In genomic region chr2:126909781-126910180, GRCh38 we compare ENCODE assay signal across 19 cellular contexts. TPM values are rescaled to one million over a fixed set of nuclear protein-coding genes. Genes with fewer than 3 reads are reported as not detected.
A peak's percentile ranks its signal among the peaks of the same experiment; 100 is the strongest.
DNase-seq lines count a peak whose midpoint lies in the region; ATAC-seq and TF ChIP-seq lines count a peak whose summit lies in the region.
"Had no signal": no experiment of that assay in that cellular context is flagged by ENCODE, and none has a peak within 500 bp of the region (broad histone marks: within the 10 kb centered on the region; RNA-seq: fewer than 3 reads in every experiment).

No MANE protein-coding gene starts in this region.

- peak overlapping the region in 9 of 11 experiments; percentile 29 to 68 (median 40); a peak in 16 of 22 replicates for H3K4me2 ChIP-seq in BLaER1 treated with 17β-estradiol and CSF1 and Interleukin-3, amounts not matched to agents 10 nM and 100 nM

- peaks cover 5% of the 10 kb centered on the region for H3K9me3 Mint-ChIP-seq in endothelial cell (ENCODE audit: unreplicated experiment)
- peaks cover under 1% of the 10 kb centered on the region for H3K9me3 Mint-ChIP-seq in osteocyte (ENCODE audit: unreplicated experiment)
- no peaks in the 10 kb centered on the region for H3K9me3 Mint-ChIP-seq in stimulated activated naive CD8-positive, alpha-beta T cell treated with anti-CD3 and anti-CD28 coated beads, Interleukin-15, amount 100 ng/mL, for 72 hours

- H3K4me3 ChIP-seq in BLaER1 treated with 17β-estradiol and CSF1 and Interleukin-3, amounts not matched to agents 10 nM and 100 nM, result no peak overlapping the region
- H3K4me3 ChIP-seq: GM12878, K562, SJCRH30 had no signal

- no peaks in the 10 kb centered on the region for H4K20me1 ChIP-seq in BLaER1 treated with 17β-estradiol and CSF1 and Interleukin-3, amounts not matched to agents 10 nM and 100 nM

- peaks cover 0 to 22% (median 9%) of the 10 kb centered on the region in 10 experiments; a peak in 14 of 20 replicates for H3K4me1 ChIP-seq in BLaER1 treated with 17β-estradiol and CSF1 and Interleukin-3, amounts not matched to agents 10 nM and 100 nM
- H3K4me1 ChIP-seq: SJCRH30 had no signal

- no peak for ATAC-seq in stimulated activated naive CD8-positive, alpha-beta T cell treated with anti-CD3 and anti-CD28 coated beads, Interleukin-15, amount 100 ng/mL, for 72 hours
- no peak for ATAC-seq in GM18861 (IDR thresholded peaks at IDR 0.05; ENCODE audit: unreplicated experiment)
- no peak for ATAC-seq in GM18520 (IDR thresholded peaks at IDR 0.05; ENCODE audit: unreplicated experiment)
- ATAC-seq: GM12878, K562 had no signal

- DNase-seq in NCI-H2029 (lab: John Stamatoyannopoulos, UW), result peak; percentile 55
- DNase-seq in NCI-H2029 treated with DMSO at 0.1 percent for 48 hours (lab: John Stamatoyannopoulos, UW), result no peak
- peak; percentile 1 for DNase-seq in endothelial cell (ENCODE audit: low spot score)
- peak; percentile 51 for DNase-seq in osteocyte (ENCODE audit: extremely low spot score, unreplicated experiment)
- no peak for DNase-seq in stimulated activated naive CD8-positive, alpha-beta T cell treated with anti-CD3 and anti-CD28 coated beads, Interleukin-15, amount 100 ng/mL, for 72 hours
- DNase-seq: 8988T; CD4-positive, CD25-positive, alpha-beta regulatory T cell; COR-L47; EL; NCI-H1105; NCI-H226; NCI-H524 treated with DMSO at 0.1 percent for 48 hours; SJCRH30 had no signal

- peaks cover 0 to 6% (median 2%) of the 10 kb centered on the region in 11 experiments; a peak in 8 of 22 replicates for H3K9me3 ChIP-seq in BLaER1 treated with 17β-estradiol and CSF1 and Interleukin-3, amounts not matched to agents 10 nM and 100 nM (replicated peaks in 1 of 11)
- H3K9me3 ChIP-seq: SJCRH30 had no signal

- TF ChIP-seq CTCF in endothelial cell (IDR thresholded peaks at IDR 0.05; ENCODE audit: unreplicated experiment), result no peak
- TF ChIP-seq CTCF in osteocyte (IDR thresholded peaks at IDR 0.05), result no peak

- no peaks in the 10 kb centered on the region for H3K27me3 ChIP-seq in BLaER1 treated with 17β-estradiol and CSF1 and Interleukin-3, amounts not matched to agents 10 nM and 100 nM

- no peak overlapping the region for H3K9ac ChIP-seq in BLaER1 treated with 17β-estradiol and CSF1 and Interleukin-3, amounts not matched to agents 10 nM and 100 nM

- no peak overlapping the region for H3K27ac Mint-ChIP-seq in endothelial cell (ENCODE audit: unreplicated experiment)
- no peak overlapping the region for H3K27ac Mint-ChIP-seq in osteocyte (ENCODE audit: unreplicated experiment)
- no peak overlapping the region for H3K27ac Mint-ChIP-seq in stimulated activated naive CD8-positive, alpha-beta T cell treated with anti-CD3 and anti-CD28 coated beads, Interleukin-15, amount 100 ng/mL, for 72 hours
- H3K27ac Mint-ChIP-seq: CD4-positive, CD25-positive, alpha-beta regulatory T cell had no signal

- peaks cover 14% of the 10 kb centered on the region for H3K27me3 Mint-ChIP-seq in endothelial cell (ENCODE audit: unreplicated experiment)
- no peaks in the 10 kb centered on the region for H3K27me3 Mint-ChIP-seq in osteocyte (ENCODE audit: unreplicated experiment)
- no peaks in the 10 kb centered on the region for H3K27me3 Mint-ChIP-seq in stimulated activated naive CD8-positive, alpha-beta T cell treated with anti-CD3 and anti-CD28 coated beads, Interleukin-15, amount 100 ng/mL, for 72 hours

- no peak overlapping the region for H3K27ac ChIP-seq in BLaER1 treated with 17β-estradiol and CSF1 and Interleukin-3, amounts not matched to agents 10 nM and 100 nM
- H3K27ac ChIP-seq: SJCRH30 had no signal

- H3K4me3 Mint-ChIP-seq in endothelial cell (ENCODE audit: unreplicated experiment) (no peak overlapping the region), osteocyte (ENCODE audit: unreplicated experiment) (no peak overlapping the region)
- H3K4me3 Mint-ChIP-seq in stimulated activated naive CD8-positive, alpha-beta T cell treated with anti-CD3 and anti-CD28 coated beads, Interleukin-15, amount 100 ng/mL, for 72 hours, result no peak overlapping the region
- H3K4me3 Mint-ChIP-seq: CD4-positive, CD25-positive, alpha-beta regulatory T cell had no signal

- no peaks in the 10 kb centered on the region for H3K36me3 Mint-ChIP-seq in endothelial cell (ENCODE audit: low read depth, unreplicated experiment)
- H3K36me3 Mint-ChIP-seq in osteocyte (ENCODE audit: unreplicated experiment), result no peaks in the 10 kb centered on the region
- H3K36me3 Mint-ChIP-seq: CD4-positive, CD25-positive, alpha-beta regulatory T cell had no signal

- no peaks in the 10 kb centered on the region for H3K36me3 ChIP-seq in BLaER1 treated with 17β-estradiol and CSF1 and Interleukin-3, amounts not matched to agents 10 nM and 100 nM
- H3K36me3 ChIP-seq: SJCRH30 had no signal

- H3K4me1 Mint-ChIP-seq in endothelial cell (ENCODE audit: unreplicated experiment) (no peaks in the 10 kb centered on the region), osteocyte (ENCODE audit: unreplicated experiment) (no peaks in the 10 kb centered on the region)
- H3K4me1 Mint-ChIP-seq in stimulated activated naive CD8-positive, alpha-beta T cell treated with anti-CD3 and anti-CD28 coated beads, Interleukin-15, amount 100 ng/mL, for 72 hours, result peaks cover 20% of the 10 kb centered on the region
- H3K4me1 Mint-ChIP-seq: CD4-positive, CD25-positive, alpha-beta regulatory T cell had no signal

RNA-seq across cellular contexts. Expression of gene TEX51, which starts 11.1 kb away (rescaled TPM):
- total RNA-seq in endothelial cell (ENCODE audit: unreplicated experiment) (not detected), osteocyte (not detected in 2 replicates)
- total RNA-seq: CD4-positive, CD25-positive, alpha-beta regulatory T cell; GM12878; H4; K562; SJCRH30 had no signal

Comparison
In these comparisons a context has a peak if more than half of its experiments do, and no peak if none do; other contexts are left out.
1. DNase-seq: peak in NCI-H2029 (single experiment), endothelial cell (single experiment) and osteocyte (single experiment); none in NCI-H2029 treated with DMSO at 0.1 percent for 48 hours (single experiment) and stimulated activated naive CD8-positive, alpha-beta T cell treated with anti-CD3 and anti-CD28 coated beads, Interleukin-15, amount 100 ng/mL, for 72 hours (0 of 2).